1 cellular context compared by ENCODE assay signal in the genomic region with DNA sequence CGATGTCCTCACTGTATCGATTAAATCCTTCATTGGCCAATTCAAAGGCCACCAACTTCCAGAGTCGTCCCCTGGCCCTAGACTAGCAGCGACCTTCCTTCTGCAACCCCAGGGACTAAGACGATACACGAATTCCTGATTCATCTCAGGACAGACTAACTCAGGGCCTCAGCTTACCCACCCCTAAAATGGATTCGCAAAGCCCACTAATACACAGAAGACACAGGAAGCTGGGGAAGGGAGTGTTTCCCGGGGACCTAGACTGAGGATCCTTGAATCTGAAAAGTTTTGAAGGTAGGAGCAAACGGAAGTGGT.
A peak's percentile ranks its signal among the peaks of the same experiment; 100 is the strongest.
TF ChIP-seq lines count a peak whose summit lies in the region.

No MANE protein-coding gene starts in this region.

TF ChIP-seq in HepG2, 621 proteins besides CTCF, POLR2A, EP300 and RAD21 (continues in another document):
- no peak for TF ChIP-seq ZNF143 (CRISPR knock-in tag; IDR thresholded peaks at IDR 0.05)
- no peak for TF ChIP-seq HMGA1 (CRISPR knock-in tag; conservative IDR thresholded peaks at IDR 0.05)
- no peak for TF ChIP-seq ZNF329 (CRISPR knock-in tag; IDR thresholded peaks at IDR 0.05; ENCODE audit: low read depth)
- TF ChIP-seq, protein P1, sequence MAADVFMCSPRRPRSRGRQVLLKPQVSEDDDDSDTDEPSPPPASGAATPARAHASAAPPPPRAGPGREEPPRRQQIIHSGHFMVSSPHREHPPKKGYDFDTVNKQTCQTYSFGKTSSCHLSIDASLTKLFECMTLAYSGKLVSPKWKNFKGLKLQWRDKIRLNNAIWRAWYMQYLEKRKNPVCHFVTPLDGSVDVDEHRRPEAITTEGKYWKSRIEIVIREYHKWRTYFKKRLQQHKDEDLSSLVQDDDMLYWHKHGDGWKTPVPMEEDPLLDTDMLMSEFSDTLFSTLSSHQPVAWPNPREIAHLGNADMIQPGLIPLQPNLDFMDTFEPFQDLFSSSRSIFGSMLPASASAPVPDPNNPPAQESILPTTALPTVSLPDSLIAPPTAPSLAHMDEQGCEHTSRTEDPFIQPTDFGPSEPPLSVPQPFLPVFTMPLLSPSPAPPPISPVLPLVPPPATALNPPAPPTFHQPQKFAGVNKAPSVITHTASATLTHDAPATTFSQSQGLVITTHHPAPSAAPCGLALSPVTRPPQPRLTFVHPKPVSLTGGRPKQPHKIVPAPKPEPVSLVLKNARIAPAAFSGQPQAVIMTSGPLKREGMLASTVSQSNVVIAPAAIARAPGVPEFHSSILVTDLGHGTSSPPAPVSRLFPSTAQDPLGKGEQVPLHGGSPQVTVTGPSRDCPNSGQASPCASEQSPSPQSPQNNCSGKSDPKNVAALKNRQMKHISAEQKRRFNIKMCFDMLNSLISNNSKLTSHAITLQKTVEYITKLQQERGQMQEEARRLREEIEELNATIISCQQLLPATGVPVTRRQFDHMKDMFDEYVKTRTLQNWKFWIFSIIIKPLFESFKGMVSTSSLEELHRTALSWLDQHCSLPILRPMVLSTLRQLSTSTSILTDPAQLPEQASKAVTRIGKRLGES (CRISPR knock-in tag; IDR thresholded peaks at IDR 0.05; ENCODE audit: borderline replicate concordance), result no peak
- no peak for TF ChIP-seq ZNF562 (CRISPR knock-in tag; IDR thresholded peaks at IDR 0.05; ENCODE audit: borderline replicate concordance)
- TF ChIP-seq SSRP1 (CRISPR knock-in tag; IDR thresholded peaks at IDR 0.05), result no peak
- TF ChIP-seq ZNF317 (CRISPR knock-in tag; IDR thresholded peaks at IDR 0.05), result no peak
- TF ChIP-seq, protein P2, sequence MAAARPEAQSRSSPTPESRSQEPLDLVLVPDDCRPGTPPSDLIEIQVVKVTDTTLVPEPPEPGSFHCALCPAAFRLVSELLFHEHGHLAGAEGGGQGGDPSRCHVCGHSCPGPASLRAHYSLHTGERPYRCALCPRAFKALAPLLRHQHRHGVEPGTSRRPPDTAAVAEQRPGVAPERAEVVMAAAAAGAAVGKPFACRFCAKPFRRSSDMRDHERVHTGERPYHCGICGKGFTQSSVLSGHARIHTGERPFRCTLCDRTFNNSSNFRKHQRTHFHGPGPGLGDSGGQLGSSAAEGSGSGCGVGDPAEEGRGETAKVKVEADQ (CRISPR knock-in tag; IDR thresholded peaks at IDR 0.05; ENCODE audit: borderline replicate concordance), result no peak
- TF ChIP-seq, protein P3, sequence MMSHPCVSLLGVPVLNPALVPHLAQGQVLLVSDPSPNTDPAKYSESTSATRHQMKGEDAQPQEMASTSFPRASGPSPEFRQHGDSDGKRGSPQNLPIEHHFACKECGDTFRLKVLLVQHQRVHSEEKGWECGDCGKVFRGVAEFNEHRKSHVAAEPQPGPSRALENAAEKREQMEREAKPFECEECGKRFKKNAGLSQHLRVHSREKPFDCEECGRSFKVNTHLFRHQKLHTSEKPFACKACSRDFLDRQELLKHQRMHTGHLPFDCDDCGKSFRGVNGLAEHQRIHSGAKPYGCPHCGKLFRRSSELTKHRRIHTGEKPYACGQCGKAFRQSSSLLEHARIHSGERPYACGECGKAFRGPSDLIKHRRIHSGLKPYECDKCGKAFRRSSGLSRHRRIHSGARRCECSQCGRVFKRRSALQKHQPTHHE (CRISPR knock-in tag; IDR thresholded peaks at IDR 0.05; ENCODE audit: borderline replicate concordance), result peak; percentile 35; the same call in 1 of the 2 replicates
- TF ChIP-seq, protein P4, sequence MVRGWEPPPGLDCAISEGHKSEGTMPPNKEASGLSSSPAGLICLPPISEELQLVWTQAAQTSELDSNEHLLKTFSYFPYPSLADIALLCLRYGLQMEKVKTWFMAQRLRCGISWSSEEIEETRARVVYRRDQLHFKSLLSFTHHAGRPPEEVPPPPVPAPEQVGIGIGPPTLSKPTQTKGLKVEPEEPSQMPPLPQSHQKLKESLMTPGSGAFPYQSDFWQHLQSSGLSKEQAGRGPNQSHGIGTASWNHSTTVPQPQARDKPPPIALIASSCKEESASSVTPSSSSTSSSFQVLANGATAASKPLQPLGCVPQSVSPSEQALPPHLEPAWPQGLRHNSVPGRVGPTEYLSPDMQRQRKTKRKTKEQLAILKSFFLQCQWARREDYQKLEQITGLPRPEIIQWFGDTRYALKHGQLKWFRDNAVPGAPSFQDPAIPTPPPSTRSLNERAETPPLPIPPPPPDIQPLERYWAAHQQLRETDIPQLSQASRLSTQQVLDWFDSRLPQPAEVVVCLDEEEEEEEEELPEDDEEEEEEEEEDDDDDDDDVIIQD (CRISPR knock-in tag; IDR thresholded peaks at IDR 0.05; ENCODE audit: low read depth), result no peak
- TF ChIP-seq, protein P5, sequence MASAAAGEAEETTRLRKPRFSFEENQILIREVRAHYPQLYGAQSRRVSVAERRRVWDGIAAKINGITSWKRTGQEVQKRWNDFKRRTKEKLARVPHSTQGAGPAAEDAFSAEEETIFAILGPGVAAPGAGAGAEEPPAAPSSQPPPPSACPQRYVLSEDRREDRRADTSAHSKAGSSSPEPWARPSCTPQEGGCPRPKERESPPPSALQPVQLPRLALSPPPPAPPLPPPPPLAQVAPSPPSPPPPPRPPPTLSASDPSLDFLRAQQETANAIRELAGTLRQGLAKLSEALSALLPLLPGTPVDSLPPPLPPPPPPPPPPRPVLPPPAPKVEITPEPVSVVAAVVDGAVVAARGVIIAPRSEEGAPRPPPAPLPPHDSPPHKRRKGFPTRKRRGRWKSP (CRISPR knock-in tag; IDR thresholded peaks at IDR 0.05), result no peak
- TF ChIP-seq SMARCC2 (IDR thresholded peaks at IDR 0.05), result no peak
- TF ChIP-seq, protein P6, sequence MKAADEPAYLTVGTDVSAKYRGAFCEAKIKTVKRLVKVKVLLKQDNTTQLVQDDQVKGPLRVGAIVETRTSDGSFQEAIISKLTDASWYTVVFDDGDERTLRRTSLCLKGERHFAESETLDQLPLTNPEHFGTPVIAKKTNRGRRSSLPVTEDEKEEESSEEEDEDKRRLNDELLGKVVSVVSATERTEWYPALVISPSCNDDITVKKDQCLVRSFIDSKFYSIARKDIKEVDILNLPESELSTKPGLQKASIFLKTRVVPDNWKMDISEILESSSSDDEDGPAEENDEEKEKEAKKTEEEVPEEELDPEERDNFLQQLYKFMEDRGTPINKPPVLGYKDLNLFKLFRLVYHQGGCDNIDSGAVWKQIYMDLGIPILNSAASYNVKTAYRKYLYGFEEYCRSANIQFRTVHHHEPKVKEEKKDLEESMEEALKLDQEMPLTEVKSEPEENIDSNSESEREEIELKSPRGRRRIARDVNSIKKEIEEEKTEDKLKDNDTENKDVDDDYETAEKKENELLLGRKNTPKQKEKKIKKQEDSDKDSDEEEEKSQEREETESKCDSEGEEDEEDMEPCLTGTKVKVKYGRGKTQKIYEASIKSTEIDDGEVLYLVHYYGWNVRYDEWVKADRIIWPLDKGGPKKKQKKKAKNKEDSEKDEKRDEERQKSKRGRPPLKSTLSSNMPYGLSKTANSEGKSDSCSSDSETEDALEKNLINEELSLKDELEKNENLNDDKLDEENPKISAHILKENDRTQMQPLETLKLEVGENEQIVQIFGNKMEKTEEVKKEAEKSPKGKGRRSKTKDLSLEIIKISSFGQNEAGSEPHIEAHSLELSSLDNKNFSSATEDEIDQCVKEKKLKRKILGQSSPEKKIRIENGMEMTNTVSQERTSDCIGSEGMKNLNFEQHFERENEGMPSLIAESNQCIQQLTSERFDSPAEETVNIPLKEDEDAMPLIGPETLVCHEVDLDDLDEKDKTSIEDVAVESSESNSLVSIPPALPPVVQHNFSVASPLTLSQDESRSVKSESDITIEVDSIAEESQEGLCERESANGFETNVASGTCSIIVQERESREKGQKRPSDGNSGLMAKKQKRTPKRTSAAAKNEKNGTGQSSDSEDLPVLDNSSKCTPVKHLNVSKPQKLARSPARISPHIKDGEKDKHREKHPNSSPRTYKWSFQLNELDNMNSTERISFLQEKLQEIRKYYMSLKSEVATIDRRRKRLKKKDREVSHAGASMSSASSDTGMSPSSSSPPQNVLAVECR (CRISPR knock-in tag; IDR thresholded peaks at IDR 0.05; ENCODE audit: borderline replicate concordance), result no peak
- TF ChIP-seq ZNF816 (CRISPR knock-in tag; IDR thresholded peaks at IDR 0.05; ENCODE audit: borderline replicate concordance), result 0 out of 2 replicates have a peak, but pooled peaks have one; percentile 3
- TF ChIP-seq THYN1 (CRISPR knock-in tag; IDR thresholded peaks at IDR 0.05; ENCODE audit: borderline replicate concordance, low read depth), result no peak
- TF ChIP-seq, protein P7, sequence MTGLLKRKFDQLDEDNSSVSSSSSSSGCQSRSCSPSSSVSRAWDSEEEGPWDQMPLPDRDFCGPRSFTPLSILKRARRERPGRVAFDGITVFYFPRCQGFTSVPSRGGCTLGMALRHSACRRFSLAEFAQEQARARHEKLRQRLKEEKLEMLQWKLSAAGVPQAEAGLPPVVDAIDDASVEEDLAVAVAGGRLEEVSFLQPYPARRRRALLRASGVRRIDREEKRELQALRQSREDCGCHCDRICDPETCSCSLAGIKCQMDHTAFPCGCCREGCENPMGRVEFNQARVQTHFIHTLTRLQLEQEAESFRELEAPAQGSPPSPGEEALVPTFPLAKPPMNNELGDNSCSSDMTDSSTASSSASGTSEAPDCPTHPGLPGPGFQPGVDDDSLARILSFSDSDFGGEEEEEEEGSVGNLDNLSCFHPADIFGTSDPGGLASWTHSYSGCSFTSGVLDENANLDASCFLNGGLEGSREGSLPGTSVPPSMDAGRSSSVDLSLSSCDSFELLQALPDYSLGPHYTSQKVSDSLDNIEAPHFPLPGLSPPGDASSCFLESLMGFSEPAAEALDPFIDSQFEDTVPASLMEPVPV (CRISPR knock-in tag; IDR thresholded peaks at IDR 0.05), result no peak
- TF ChIP-seq, protein P8, sequence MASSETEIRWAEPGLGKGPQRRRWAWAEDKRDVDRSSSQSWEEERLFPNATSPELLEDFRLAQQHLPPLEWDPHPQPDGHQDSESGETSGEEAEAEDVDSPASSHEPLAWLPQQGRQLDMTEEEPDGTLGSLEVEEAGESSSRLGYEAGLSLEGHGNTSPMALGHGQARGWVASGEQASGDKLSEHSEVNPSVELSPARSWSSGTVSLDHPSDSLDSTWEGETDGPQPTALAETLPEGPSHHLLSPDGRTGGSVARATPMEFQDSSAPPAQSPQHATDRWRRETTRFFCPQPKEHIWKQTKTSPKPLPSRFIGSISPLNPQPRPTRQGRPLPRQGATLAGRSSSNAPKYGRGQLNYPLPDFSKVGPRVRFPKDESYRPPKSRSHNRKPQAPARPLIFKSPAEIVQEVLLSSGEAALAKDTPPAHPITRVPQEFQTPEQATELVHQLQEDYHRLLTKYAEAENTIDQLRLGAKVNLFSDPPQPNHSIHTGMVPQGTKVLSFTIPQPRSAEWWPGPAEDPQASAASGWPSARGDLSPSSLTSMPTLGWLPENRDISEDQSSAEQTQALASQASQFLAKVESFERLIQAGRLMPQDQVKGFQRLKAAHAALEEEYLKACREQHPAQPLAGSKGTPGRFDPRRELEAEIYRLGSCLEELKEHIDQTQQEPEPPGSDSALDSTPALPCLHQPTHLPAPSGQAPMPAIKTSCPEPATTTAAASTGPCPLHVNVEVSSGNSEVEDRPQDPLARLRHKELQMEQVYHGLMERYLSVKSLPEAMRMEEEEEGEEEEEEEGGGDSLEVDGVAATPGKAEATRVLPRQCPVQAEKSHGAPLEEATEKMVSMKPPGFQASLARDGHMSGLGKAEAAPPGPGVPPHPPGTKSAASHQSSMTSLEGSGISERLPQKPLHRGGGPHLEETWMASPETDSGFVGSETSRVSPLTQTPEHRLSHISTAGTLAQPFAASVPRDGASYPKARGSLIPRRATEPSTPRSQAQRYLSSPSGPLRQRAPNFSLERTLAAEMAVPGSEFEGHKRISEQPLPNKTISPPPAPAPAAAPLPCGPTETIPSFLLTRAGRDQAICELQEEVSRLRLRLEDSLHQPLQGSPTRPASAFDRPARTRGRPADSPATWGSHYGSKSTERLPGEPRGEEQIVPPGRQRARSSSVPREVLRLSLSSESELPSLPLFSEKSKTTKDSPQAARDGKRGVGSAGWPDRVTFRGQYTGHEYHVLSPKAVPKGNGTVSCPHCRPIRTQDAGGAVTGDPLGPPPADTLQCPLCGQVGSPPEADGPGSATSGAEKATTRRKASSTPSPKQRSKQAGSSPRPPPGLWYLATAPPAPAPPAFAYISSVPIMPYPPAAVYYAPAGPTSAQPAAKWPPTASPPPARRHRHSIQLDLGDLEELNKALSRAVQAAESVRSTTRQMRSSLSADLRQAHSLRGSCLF (CRISPR knock-in tag; IDR thresholded peaks at IDR 0.05; ENCODE audit: borderline replicate concordance), result no peak
- no peak for TF ChIP-seq ZNF282 (IDR thresholded peaks at IDR 0.05; ENCODE audit: partially characterized antibody)
- TF ChIP-seq, protein P9, sequence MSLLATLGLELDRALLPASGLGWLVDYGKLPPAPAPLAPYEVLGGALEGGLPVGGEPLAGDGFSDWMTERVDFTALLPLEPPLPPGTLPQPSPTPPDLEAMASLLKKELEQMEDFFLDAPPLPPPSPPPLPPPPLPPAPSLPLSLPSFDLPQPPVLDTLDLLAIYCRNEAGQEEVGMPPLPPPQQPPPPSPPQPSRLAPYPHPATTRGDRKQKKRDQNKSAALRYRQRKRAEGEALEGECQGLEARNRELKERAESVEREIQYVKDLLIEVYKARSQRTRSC (CRISPR knock-in tag; IDR thresholded peaks at IDR 0.05; ENCODE audit: low read depth), result no peak
- no peak; the same call in 1 of the 2 replicates for TF ChIP-seq TOPORS (CRISPR knock-in tag; IDR thresholded peaks at IDR 0.05)
- no peak for TF ChIP-seq NFYC (CRISPR knock-in tag; IDR thresholded peaks at IDR 0.05)
- no peak for TF ChIP-seq ZNF737 (CRISPR knock-in tag; IDR thresholded peaks at IDR 0.05; ENCODE audit: borderline replicate concordance)
- TF ChIP-seq ZNF792 (CRISPR knock-in tag; IDR thresholded peaks at IDR 0.05), result no peak
- TF ChIP-seq, protein P10, sequence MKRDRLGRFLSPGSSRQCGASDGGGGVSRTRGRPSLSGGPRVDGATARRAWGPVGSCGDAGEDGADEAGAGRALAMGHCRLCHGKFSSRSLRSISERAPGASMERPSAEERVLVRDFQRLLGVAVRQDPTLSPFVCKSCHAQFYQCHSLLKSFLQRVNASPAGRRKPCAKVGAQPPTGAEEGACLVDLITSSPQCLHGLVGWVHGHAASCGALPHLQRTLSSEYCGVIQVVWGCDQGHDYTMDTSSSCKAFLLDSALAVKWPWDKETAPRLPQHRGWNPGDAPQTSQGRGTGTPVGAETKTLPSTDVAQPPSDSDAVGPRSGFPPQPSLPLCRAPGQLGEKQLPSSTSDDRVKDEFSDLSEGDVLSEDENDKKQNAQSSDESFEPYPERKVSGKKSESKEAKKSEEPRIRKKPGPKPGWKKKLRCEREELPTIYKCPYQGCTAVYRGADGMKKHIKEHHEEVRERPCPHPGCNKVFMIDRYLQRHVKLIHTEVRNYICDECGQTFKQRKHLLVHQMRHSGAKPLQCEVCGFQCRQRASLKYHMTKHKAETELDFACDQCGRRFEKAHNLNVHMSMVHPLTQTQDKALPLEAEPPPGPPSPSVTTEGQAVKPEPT (CRISPR knock-in tag; IDR thresholded peaks at IDR 0.05; ENCODE audit: low read depth), result 0 out of 2 replicates have a peak, but pooled peaks have one; percentile 8
- TF ChIP-seq, protein P11, sequence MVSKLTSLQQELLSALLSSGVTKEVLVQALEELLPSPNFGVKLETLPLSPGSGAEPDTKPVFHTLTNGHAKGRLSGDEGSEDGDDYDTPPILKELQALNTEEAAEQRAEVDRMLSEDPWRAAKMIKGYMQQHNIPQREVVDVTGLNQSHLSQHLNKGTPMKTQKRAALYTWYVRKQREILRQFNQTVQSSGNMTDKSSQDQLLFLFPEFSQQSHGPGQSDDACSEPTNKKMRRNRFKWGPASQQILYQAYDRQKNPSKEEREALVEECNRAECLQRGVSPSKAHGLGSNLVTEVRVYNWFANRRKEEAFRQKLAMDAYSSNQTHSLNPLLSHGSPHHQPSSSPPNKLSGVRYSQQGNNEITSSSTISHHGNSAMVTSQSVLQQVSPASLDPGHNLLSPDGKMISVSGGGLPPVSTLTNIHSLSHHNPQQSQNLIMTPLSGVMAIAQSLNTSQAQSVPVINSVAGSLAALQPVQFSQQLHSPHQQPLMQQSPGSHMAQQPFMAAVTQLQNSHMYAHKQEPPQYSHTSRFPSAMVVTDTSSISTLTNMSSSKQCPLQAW (CRISPR knock-in tag; IDR thresholded peaks at IDR 0.05), result no peak
- no peak for TF ChIP-seq ZNF746 (CRISPR knock-in tag; IDR thresholded peaks at IDR 0.05)
- 0 out of 2 replicates have a peak, but pooled peaks have one; percentile 9 for TF ChIP-seq SALL1 (CRISPR knock-in tag; IDR thresholded peaks at IDR 0.05)
